Comparison of ENCODE assay signal across 1 cellular context in the genomic region with DNA sequence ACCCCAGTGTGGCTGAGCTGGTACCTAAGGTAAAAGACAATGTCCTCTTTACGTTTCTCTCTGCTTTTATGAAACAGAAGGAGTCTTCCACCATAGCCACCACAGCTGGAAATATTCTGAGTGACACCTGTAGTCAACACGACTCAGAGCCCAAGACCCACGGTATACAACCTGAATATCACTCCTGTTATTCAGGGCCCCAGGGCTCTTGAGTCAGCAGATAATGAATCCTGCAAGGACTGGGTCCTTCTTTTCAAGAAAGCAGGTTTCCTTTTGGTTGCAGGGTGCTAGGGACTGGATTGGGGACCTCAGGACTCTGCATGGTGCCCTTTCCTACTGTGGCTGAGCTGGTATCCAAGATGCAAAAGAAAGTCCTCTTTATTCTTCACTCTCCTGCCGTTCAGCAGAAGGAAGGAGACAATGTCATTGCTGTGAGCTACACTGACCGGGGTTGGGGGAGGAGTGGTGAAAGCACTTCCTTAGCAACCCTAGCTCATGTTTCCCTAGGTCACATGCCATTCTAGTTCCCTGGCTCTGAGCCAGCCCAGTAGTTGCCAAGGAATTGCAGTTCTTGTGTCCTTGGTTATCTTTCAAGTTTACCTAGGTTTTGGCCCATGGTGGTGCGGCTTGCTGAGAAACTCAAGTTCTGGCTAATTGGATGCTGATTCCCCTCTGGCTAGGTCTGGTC.
TF ChIP-seq lines count a peak whose summit lies in the region.

No MANE protein-coding gene starts in this region.

TF ChIP-seq in SK-N-SH treated with all-trans-retinoic acid at 6 μM for 48 hours, 23 proteins besides CTCF, POLR2A, EP300 and RAD21 (continued from another document):
- TF ChIP-seq, protein P1, sequence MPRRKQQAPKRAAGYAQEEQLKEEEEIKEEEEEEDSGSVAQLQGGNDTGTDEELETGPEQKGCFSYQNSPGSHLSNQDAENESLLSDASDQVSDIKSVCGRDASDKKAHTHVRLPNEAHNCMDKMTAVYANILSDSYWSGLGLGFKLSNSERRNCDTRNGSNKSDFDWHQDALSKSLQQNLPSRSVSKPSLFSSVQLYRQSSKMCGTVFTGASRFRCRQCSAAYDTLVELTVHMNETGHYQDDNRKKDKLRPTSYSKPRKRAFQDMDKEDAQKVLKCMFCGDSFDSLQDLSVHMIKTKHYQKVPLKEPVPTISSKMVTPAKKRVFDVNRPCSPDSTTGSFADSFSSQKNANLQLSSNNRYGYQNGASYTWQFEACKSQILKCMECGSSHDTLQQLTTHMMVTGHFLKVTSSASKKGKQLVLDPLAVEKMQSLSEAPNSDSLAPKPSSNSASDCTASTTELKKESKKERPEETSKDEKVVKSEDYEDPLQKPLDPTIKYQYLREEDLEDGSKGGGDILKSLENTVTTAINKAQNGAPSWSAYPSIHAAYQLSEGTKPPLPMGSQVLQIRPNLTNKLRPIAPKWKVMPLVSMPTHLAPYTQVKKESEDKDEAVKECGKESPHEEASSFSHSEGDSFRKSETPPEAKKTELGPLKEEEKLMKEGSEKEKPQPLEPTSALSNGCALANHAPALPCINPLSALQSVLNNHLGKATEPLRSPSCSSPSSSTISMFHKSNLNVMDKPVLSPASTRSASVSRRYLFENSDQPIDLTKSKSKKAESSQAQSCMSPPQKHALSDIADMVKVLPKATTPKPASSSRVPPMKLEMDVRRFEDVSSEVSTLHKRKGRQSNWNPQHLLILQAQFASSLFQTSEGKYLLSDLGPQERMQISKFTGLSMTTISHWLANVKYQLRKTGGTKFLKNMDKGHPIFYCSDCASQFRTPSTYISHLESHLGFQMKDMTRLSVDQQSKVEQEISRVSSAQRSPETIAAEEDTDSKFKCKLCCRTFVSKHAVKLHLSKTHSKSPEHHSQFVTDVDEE (CRISPR knock-in tag; IDR thresholded peaks at IDR 0.05) = no peak
- TF ChIP-seq ARNTL (CRISPR knock-in tag; IDR thresholded peaks at IDR 0.05; ENCODE audit: borderline replicate concordance, low read depth) = no peak
- TF ChIP-seq TOX (CRISPR knock-in tag; IDR thresholded peaks at IDR 0.05; ENCODE audit: borderline replicate concordance) = no peak
